Comparison of ENCODE assay signal across 8 cellular contexts in the genomic region with DNA sequence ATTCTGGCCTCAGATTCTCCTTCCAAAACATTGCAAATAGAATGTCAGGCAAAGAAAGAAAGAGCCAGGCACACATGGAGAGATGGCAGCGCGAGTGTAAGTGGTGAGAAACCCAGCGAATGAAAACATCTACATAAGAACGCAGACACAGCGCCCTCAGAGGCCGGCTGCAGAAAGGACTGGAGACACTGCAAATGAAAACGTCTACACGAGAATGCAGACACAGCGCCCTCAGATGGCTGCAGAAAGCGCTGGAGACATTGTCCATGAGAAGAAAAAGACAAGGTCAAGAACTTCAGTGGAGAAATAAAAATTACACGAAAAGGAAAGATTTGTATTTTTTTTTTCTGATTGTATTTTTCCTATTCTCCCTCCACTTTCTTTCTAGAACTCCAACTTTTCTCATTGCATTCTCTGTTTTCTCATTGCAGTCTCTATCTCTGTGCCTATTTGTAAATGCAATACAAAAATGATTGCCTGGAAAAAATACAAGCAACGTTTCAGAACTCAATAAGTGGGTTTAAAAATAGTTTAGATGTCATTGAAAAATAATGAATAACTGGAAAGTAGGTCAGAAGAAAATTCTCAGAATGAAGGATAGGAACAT.
DNase-seq lines count a peak whose midpoint lies in the region; ATAC-seq and TF ChIP-seq lines count a peak whose summit lies in the region.

No MANE protein-coding gene starts in this region.

- peaks cover 4% of the 10 kb centered on the region for H3K4me1 ChIP-seq in prostate gland (replicated peaks)
- no peaks in the 10 kb centered on the region for H3K4me1 ChIP-seq in aorta (ENCODE audit: control insufficient read depth in 1 of 2, insufficient read depth in 2 of 2, low read length in 2 of 2)

- H3K27ac Mint-ChIP-seq in activated naive CD8-positive, alpha-beta T cell treated with anti-CD3 and anti-CD28 coated beads for 36 hours = no peak overlapping the region

- intact Hi-C loops in Right ventricle myocardium superior (cut with DNase I) = loop anchor here (5.0 to 10.0 kb wide), 3 partner anchors 167 to 474 kb away; no protein-coding TSS in a partner anchor
- intact Hi-C loops in prostate gland (cut with DNase I) = loop anchor here (5.0 to 10.0 kb wide), 5 partner anchors 167 to 719 kb away; a partner anchor contains a TSS
- intact Hi-C loops in aorta (cut with DNase I) = loop anchor here (5.0 to 10.0 kb wide), 3 partner anchors 164 to 297 kb away; a partner anchor contains a TSS

- H3K36me3 ChIP-seq in prostate gland (no peaks in the 10 kb centered on the region), aorta (ENCODE audit: control insufficient read depth in 1 of 2, insufficient read depth in 2 of 2, low read length in 1 of 2) (no peaks in the 10 kb centered on the region)

- no peaks in the 10 kb centered on the region for H3K9me3 ChIP-seq in prostate gland
- no peaks in the 10 kb centered on the region for H3K9me3 ChIP-seq in aorta (ENCODE audit: control insufficient read depth, low read length)

- no peaks in the 10 kb centered on the region for H3K36me3 Mint-ChIP-seq in activated naive CD8-positive, alpha-beta T cell treated with anti-CD3 and anti-CD28 coated beads for 36 hours

- H3K27me3 Mint-ChIP-seq in activated naive CD8-positive, alpha-beta T cell treated with anti-CD3 and anti-CD28 coated beads for 36 hours = peaks cover 39% of the 10 kb centered on the region

- WGBS in prostate gland = 3% methylated on average over 12 of the region's 12 CpGs
- 1% methylated on average over 12 of the region's 12 CpGs for WGBS in aorta, 2 donors

- ATAC-seq in SK-N-SH treated with all-trans-retinoic acid at 6 μM for 48 hours = peak; percentile 88
- peak; percentile 78 for ATAC-seq in Right ventricle myocardium superior (ENCODE audit: poor library complexity)
- peak; percentile 65 for ATAC-seq in aorta (ENCODE audit: low FRiP score)

- no peak overlapping the region for H3K4me3 Mint-ChIP-seq in activated naive CD8-positive, alpha-beta T cell treated with anti-CD3 and anti-CD28 coated beads for 36 hours

- peaks cover 14% of the 10 kb centered on the region for H3K4me1 Mint-ChIP-seq in activated naive CD8-positive, alpha-beta T cell treated with anti-CD3 and anti-CD28 coated beads for 36 hours

- H3K9me3 Mint-ChIP-seq in activated naive CD8-positive, alpha-beta T cell treated with anti-CD3 and anti-CD28 coated beads for 36 hours = no peaks in the 10 kb centered on the region

- no peak overlapping the region for H3K4me3 ChIP-seq in HFF-Myc (replicated peaks; ENCODE audit: low read depth, low read length)
- H3K4me3 ChIP-seq in prostate gland = no peak overlapping the region
- H3K4me3 ChIP-seq in aorta (ENCODE audit: low read length in 2 of 2) = no peak overlapping the region

- H3K27me3 ChIP-seq in prostate gland (replicated peaks; ENCODE audit: insufficient read depth) = peaks cover 6% of the 10 kb centered on the region
- peaks cover 0 to 2% of the 10 kb centered on the region in 2 donors for H3K27me3 ChIP-seq in aorta (ENCODE audit: control insufficient read depth in 1 of 2, insufficient read depth in 2 of 2, low read length in 1 of 2)

- H3K27ac ChIP-seq in prostate gland (no peak overlapping the region), aorta (ENCODE audit: low read depth in 1 of 2, low read length in 2 of 2) (no peak overlapping the region)

- TF ChIP-seq CTCF in HFF-Myc (IDR thresholded peaks at IDR 0.05; ENCODE audit: low read depth, low read length, missing control alignments) (peak; percentile 98), prostate gland (IDR thresholded peaks at IDR 0.05) (peak; percentile 40 to 92 (median 70))

- DNase-seq in ELR (ENCODE audit: low read depth) = peak; percentile 87
- DNase-seq in HFF-Myc (ENCODE audit: extremely low read depth, low read depth) = peak; percentile 67
- DNase-seq in NCI-H128 (lab: John Stamatoyannopoulos, UW; ENCODE audit: unreplicated experiment) = peak; percentile 87
- DNase-seq in activated naive CD8-positive, alpha-beta T cell treated with anti-CD3 and anti-CD28 coated beads for 36 hours = peak; percentile 71
- DNase-seq in Right ventricle myocardium superior = peak; percentile 87
- peak; percentile 82 for DNase-seq in prostate gland (ENCODE audit: low spot score)
- DNase-seq in aorta = peak; percentile 85 to 90

- TF ChIP-seq POLR2A in prostate gland (IDR thresholded peaks at IDR 0.05) = no peak

TF ChIP-seq in SK-N-SH treated with all-trans-retinoic acid at 6 μM for 48 hours, 23 proteins besides CTCF, POLR2A, EP300 and RAD21:
- no peak for TF ChIP-seq ZFP30 (CRISPR knock-in tag; IDR thresholded peaks at IDR 0.05)
- no peak for TF ChIP-seq SNAI2 (CRISPR knock-in tag; IDR thresholded peaks at IDR 0.05)
- TF ChIP-seq ZFP3 (CRISPR knock-in tag; IDR thresholded peaks at IDR 0.05) = no peak
- no peak for TF ChIP-seq ZNF565 (CRISPR knock-in tag; conservative IDR thresholded peaks at IDR 0.05; ENCODE audit: low read depth)
- no peak for TF ChIP-seq ZNF70 (CRISPR knock-in tag; IDR thresholded peaks at IDR 0.05)
- TF ChIP-seq CSDC2 (CRISPR knock-in tag; IDR thresholded peaks at IDR 0.05) = no peak
- TF ChIP-seq GLIS3 (CRISPR knock-in tag; IDR thresholded peaks at IDR 0.05) = no peak
- TF ChIP-seq TOX (CRISPR knock-in tag; IDR thresholded peaks at IDR 0.05; ENCODE audit: borderline replicate concordance) = no peak
- TF ChIP-seq TCF4 (CRISPR knock-in tag; IDR thresholded peaks at IDR 0.05; ENCODE audit: borderline replicate concordance) = no peak
- TF ChIP-seq PPARA (CRISPR knock-in tag; IDR thresholded peaks at IDR 0.05; ENCODE audit: borderline replicate concordance) = no peak
- TF ChIP-seq, protein P1, sequence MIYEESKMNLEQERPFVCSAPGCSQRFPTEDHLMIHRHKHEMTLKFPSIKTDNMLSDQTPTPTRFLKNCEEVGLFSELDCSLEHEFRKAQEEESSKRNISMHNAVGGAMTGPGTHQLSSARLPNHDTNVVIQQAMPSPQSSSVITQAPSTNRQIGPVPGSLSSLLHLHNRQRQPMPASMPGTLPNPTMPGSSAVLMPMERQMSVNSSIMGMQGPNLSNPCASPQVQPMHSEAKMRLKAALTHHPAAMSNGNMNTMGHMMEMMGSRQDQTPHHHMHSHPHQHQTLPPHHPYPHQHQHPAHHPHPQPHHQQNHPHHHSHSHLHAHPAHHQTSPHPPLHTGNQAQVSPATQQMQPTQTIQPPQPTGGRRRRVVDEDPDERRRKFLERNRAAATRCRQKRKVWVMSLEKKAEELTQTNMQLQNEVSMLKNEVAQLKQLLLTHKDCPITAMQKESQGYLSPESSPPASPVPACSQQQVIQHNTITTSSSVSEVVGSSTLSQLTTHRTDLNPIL (CRISPR knock-in tag; IDR thresholded peaks at IDR 0.05; ENCODE audit: low read depth) = no peak
- no peak for TF ChIP-seq RARB (CRISPR knock-in tag; IDR thresholded peaks at IDR 0.05)
- TF ChIP-seq, protein P2, sequence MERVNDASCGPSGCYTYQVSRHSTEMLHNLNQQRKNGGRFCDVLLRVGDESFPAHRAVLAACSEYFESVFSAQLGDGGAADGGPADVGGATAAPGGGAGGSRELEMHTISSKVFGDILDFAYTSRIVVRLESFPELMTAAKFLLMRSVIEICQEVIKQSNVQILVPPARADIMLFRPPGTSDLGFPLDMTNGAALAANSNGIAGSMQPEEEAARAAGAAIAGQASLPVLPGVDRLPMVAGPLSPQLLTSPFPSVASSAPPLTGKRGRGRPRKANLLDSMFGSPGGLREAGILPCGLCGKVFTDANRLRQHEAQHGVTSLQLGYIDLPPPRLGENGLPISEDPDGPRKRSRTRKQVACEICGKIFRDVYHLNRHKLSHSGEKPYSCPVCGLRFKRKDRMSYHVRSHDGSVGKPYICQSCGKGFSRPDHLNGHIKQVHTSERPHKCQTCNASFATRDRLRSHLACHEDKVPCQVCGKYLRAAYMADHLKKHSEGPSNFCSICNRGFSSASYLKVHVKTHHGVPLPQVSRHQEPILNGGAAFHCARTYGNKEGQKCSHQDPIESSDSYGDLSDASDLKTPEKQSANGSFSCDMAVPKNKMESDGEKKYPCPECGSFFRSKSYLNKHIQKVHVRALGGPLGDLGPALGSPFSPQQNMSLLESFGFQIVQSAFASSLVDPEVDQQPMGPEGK (CRISPR knock-in tag; IDR thresholded peaks at IDR 0.05; ENCODE audit: borderline replicate concordance) = no peak
- no peak for TF ChIP-seq ZNF8 (CRISPR knock-in tag; IDR thresholded peaks at IDR 0.05)
